In the genomic region with DNA sequence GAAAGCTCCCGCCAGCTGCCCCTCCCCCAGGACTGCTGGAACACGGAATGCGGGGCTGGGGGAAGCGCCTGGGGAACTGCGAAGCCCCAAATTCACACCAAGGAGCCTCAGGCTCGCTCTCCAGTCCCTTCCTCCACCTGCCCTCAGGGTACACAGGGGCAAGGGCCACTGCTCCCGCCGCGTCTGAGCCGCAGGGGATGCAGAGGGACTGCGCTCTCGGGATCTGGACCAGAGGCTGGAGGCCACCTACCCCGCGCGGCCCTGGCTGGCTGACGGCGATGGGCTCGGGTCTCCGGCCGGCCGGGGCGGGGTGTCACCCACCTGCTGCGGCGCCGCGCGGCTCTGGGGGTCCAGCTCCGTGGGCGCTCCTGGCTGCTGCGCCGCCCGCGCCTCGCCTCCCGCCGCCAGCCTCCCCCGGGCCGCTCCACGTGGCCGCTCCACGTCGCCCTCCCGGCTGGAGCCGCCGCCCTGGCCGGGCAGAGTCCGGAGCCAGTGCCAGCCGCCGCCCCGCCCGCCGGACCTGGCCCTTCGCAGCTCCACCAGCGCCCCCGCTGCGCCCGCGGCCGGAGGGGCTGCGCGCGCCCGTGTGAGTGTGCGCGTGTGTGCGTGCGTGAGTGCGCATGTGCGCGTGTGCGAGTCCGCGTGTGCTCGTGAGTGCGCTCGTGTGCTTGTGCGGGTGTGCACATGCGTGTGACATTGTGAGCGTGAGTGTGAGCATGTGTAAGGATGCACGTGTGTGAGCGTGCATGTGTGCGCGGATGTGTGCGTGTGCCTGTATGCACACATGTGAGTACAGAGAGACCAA, we compare ENCODE assay signal across 8 cellular contexts. TPM values are rescaled to one million over a fixed set of nuclear protein-coding genes. Genes with fewer than 3 reads are reported as not detected.
DNase-seq lines count a peak whose midpoint lies in the region; ATAC-seq and TF ChIP-seq lines count a peak whose summit lies in the region.

A gene with protein sequence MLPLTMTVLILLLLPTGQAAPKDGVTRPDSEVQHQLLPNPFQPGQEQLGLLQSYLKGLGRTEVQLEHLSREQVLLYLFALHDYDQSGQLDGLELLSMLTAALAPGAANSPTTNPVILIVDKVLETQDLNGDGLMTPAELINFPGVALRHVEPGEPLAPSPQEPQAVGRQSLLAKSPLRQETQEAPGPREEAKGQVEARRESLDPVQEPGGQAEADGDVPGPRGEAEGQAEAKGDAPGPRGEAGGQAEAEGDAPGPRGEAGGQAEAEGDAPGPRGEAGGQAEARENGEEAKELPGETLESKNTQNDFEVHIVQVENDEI (minus strand): TSS at position 604 of the 805 bp plus-strand sequence. CDS start 14,762 bp downstream, outside the sequence.

- H3K36me3 ChIP-seq in prostate gland, result no peaks in the 10 kb centered on the region

- peak; percentile 18; the same call in 1 of the 2 replicates for TF ChIP-seq CTCF in 22Rv1 (IDR thresholded peaks at IDR 0.05)
- TF ChIP-seq CTCF in GM12864 (IDR thresholded peaks at IDR 0.05; ENCODE audit: low read depth, low read length, missing control alignments), result no peak
- TF ChIP-seq CTCF in foreskin keratinocyte (conservative IDR thresholded peaks at IDR 0.05), result no peak
- TF ChIP-seq CTCF in prostate gland (IDR thresholded peaks at IDR 0.05), result no peak

- ATAC-seq in foreskin keratinocyte (peak; percentile 21), HG02759 (IDR thresholded peaks at IDR 0.05; ENCODE audit: unreplicated experiment) (no peak), HG03039 (IDR thresholded peaks at IDR 0.05; ENCODE audit: unreplicated experiment) (no peak)

- H3K27me3 ChIP-seq in foreskin keratinocyte (peaks cover 72% of the 10 kb centered on the region), prostate gland (replicated peaks; ENCODE audit: insufficient read depth) (no peaks in the 10 kb centered on the region)

- H3K4me1 ChIP-seq in foreskin keratinocyte (no peaks in the 10 kb centered on the region), prostate gland (replicated peaks) (peaks cover 3% of the 10 kb centered on the region)

- intact Hi-C loops in prostate gland (cut with DNase I), result no loop called here

- H3K27ac ChIP-seq in 22Rv1 (peak within 1 kb of the TSS; percentile 58), foreskin keratinocyte (no peak within 1 kb of the TSS), prostate gland (no peak within 1 kb of the TSS)

- H3K4me3 ChIP-seq in GM12864 (ENCODE audit: low read depth, low read length) (peak within 1 kb of the TSS; percentile 40), prostate gland (peak within 1 kb of the TSS; percentile 28 to 36)

- H3K9me3 ChIP-seq in prostate gland, result no peaks in the 10 kb centered on the region

- 6% methylated on average over 29 of the region's 84 CpGs for WGBS in prostate gland

- DNase-seq in GM12864 (ENCODE audit: low read depth) (no peak), foreskin keratinocyte (no peak), prostate gland (ENCODE audit: low spot score) (no peak), mucosa of gallbladder (ENCODE audit: low spot score) (no peak)
- DNase-seq in activated CD4-positive, alpha-beta T cell treated with anti-CD3 and anti-CD28 coated beads, Interleukin-2, amount 50 U/mL, for 48 hours, result peak; percentile 15 to 23

- TF ChIP-seq POLR2A in prostate gland (IDR thresholded peaks at IDR 0.05), result no peak

RNA-seq across cellular contexts. Expression of the gene that starts here (rescaled TPM):
- 0.49 and 1.6 TPM in 2 replicates for total RNA-seq in foreskin keratinocyte
- polyA plus RNA-seq in foreskin keratinocyte, result 0.74 and 1.9 TPM in 2 replicates
- 10 to 100 TPM in 1 of 2 donors, 1 to 10 TPM in 1; 4.9 to 10.7 TPM for total RNA-seq in prostate gland
- 1.1 TPM for total RNA-seq in mucosa of gallbladder

Comparison
In these comparisons a context has a peak if more than half of its experiments do, and no peak if none do; other contexts are left out.
1. DNase-seq: peak in activated CD4-positive, alpha-beta T cell treated with anti-CD3 and anti-CD28 coated beads, Interleukin-2, amount 50 U/mL, for 48 hours (2 of 2); none in GM12864 (single experiment), foreskin keratinocyte (0 of 2), prostate gland (single experiment) and mucosa of gallbladder (single experiment).